Comparison of ENCODE assay signal across 11 cellular contexts in the genomic region with DNA sequence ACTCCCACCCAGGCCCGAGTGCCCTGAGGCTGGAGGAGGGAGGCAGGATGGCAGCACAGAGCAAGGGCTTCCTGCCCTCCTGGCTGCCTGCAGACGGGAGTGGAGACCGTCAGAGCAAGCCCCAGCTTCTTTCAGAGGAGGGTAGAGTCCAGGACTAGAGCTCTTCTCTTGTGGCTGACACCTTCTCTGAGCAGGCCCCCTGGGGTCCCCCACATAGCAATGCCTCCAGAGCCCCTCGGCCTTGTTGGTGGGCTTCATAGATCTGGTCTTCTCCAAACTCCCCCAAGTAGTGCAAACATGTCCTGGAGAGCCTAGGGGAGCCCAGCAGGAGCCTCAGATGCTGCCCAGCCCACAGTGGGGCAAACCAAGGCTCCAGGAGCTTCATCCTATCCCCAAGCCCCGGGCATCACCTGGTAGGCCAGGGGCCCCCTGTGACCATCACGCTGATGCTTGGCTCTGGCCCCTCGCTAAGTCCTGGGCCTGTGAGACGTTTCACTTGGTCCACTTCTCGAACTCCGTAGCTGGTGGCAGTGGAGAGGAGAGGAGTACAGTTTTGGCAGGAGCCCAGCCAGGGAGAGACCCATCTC. TPM values are rescaled to one million over a fixed set of nuclear protein-coding genes. Genes with fewer than 3 reads are reported as not detected.
A peak's percentile ranks its signal among the peaks of the same experiment; 100 is the strongest.
DNase-seq lines count a peak whose midpoint lies in the region; ATAC-seq, FAIRE-seq and TF ChIP-seq lines count a peak whose summit lies in the region.
"Had no signal": no experiment of that assay in that cellular context is flagged by ENCODE, and none has a peak within 500 bp of the region (broad histone marks: within the 10 kb centered on the region; RNA-seq: fewer than 3 reads in every experiment).

No MANE protein-coding gene starts in this region.

- WGBS in heart right ventricle, 2 donors, result 61% methylated on average over 10 of the region's 10 CpGs
- 55% methylated on average over 10 of the region's 10 CpGs for WGBS in GM12878 (ENCODE audit: insufficient coverage, insufficient replicate concordance, low lambda C conversion rate, missing lambda C conversion rate)

- CTCF ChIA-PET in GM12878 (lab: Yijun Ruan, JAX), result interaction anchor here (0.7 to 3.2 kb wide), 12 partner anchors 9 to 808 kb away, joined by 3 to 15 read pairs (median 3); partner anchors contain the start of gene PAIP2

- peak overlapping the region; percentile 97 for H3K9ac ChIP-seq in GM12878 (ENCODE audit: control insufficient read depth, insufficient read depth, low read length)

- H3K27ac ChIP-seq in heart right ventricle (peak overlapping the region in 6 of 10 donors; percentile 10 to 89 (median 32)), GM12878 (ENCODE audit: control insufficient read depth, insufficient read depth) (peak overlapping the region; percentile 90)

- no peaks in the 10 kb centered on the region for H4K20me1 ChIP-seq in GM12878 (ENCODE audit: control insufficient read depth, insufficient read depth)

- SMC1A ChIA-PET in GM12878 (lab: Charles Lee; ENCODE audit: uncharacterized antibody, unreplicated experiment), result interaction anchor here (0.8 to 3.9 kb wide), 10 partner anchors 15 to 136 kb away, joined by 3 to 19 read pairs (median 3); partner anchors contain the start of genes PAIP2 and SPATA24

- H3K9me3 ChIP-seq in heart right ventricle, result no peaks in the 10 kb centered on the region
- H3K9me3 ChIP-seq in GM12878 (replicated peaks; ENCODE audit: control insufficient read depth, insufficient read depth, low read length), result no peaks in the 10 kb centered on the region

- H2AFZ ChIP-seq in GM12878 (ENCODE audit: control insufficient read depth, low read depth, low read length), result no peak overlapping the region

- FAIRE-seq in GM12878 (lab: Jason Lieb, UNC), result no peak
- FAIRE-seq: G401.6 had no signal

- peaks cover 3 to 70% (median 58%) of the 10 kb centered on the region in 9 donors for H3K4me1 ChIP-seq in heart right ventricle
- peaks cover 56% of the 10 kb centered on the region for H3K4me1 ChIP-seq in GM12878 (ENCODE audit: control insufficient read depth, insufficient read depth, low read length)

- no peak overlapping the region for H3K4me3 ChIP-seq in heart right ventricle
- H3K4me3 ChIP-seq in LNCaP clone FGC (ENCODE audit: low read depth, low read length), result peak overlapping the region; percentile 64
- peak overlapping the region; percentile 87 for H3K4me3 ChIP-seq in GM12878

- DNase-seq in heart right ventricle (no peak), left ventricle myocardium superior (no peak), LNCaP clone FGC (ENCODE audit: low read depth) (no peak), GM12878 (ENCODE audit: low read depth, low spot score) (no peak), NCI-H2107 (lab: John Stamatoyannopoulos, UW) (no peak), NOMO-1 (lab: John Stamatoyannopoulos, UW; ENCODE audit: unreplicated experiment in 2 of 2) (no peak), CD1c-positive myeloid dendritic cell (ENCODE audit: extremely low spot score) (no peak)
- no peak for DNase-seq in stimulated activated naive B cell treated with anti-CD40 and anti-IgM and Interleukin-4, amounts not matched to agents 10 μg/mL and 1 μg/mL and 100 μg/mL, for 72 hours
- DNase-seq: natural killer cell, NCI-H2081 treated with DMSO at 0.1 percent for 48 hours had no signal

- no peak for TF ChIP-seq CTCF in heart right ventricle (IDR thresholded peaks at IDR 0.05)
- TF ChIP-seq CTCF in LNCaP clone FGC (IDR thresholded peaks at IDR 0.05; ENCODE audit: control insufficient read depth, extremely low read depth, insufficient read depth), result no peak
- TF ChIP-seq CTCF in GM12878 (IDR thresholded peaks at IDR 0.05 in 2 of 3, conservative IDR thresholded peaks at IDR 0.05 in 1 of 3; ENCODE audit: control insufficient read depth in 2 of 3, extremely low read depth in 1 of 3, insufficient read depth in 1 of 3, low read depth in 3 of 3, low read length in 3 of 3), result no peak

- H3K36me3 Mint-ChIP-seq in stimulated activated naive B cell treated with anti-CD40 and anti-IgM and Interleukin-4, amounts not matched to agents 10 μg/mL and 1 μg/mL and 100 μg/mL, for 72 hours, result peaks cover 13 to 41% of the 10 kb centered on the region in 2 donors
- H3K36me3 Mint-ChIP-seq: natural killer cell had no signal

- no peaks in the 10 kb centered on the region for H3K27me3 Mint-ChIP-seq in stimulated activated naive B cell treated with anti-CD40 and anti-IgM and Interleukin-4, amounts not matched to agents 10 μg/mL and 1 μg/mL and 100 μg/mL, for 72 hours

- POLR2A ChIA-PET in GM12878 (lab: Charles Lee), result interaction anchor here (0.5 to 6.8 kb wide), 15 partner anchors 9 to 260 kb away, joined by 3 to 74 read pairs (median 4); partner anchors contain the start of genes CXXC5, MATR3, PAIP2 and SPATA24

- no peaks in the 10 kb centered on the region for H3K9me3 Mint-ChIP-seq in stimulated activated naive B cell treated with anti-CD40 and anti-IgM and Interleukin-4, amounts not matched to agents 10 μg/mL and 1 μg/mL and 100 μg/mL, for 72 hours
- H3K9me3 Mint-ChIP-seq: natural killer cell had no signal

- peak overlapping the region; percentile 73 for H3K4me2 ChIP-seq in GM12878 (ENCODE audit: control insufficient read depth, insufficient read depth)

- no peak for TF ChIP-seq EP300 in GM12878 (IDR thresholded peaks at IDR 0.05; ENCODE audit: borderline replicate concordance in 1 of 2, control insufficient read depth in 1 of 2, low read depth in 2 of 2, low read length in 2 of 2)

- peaks cover 0 to 10% (median 0%) of the 10 kb centered on the region in 7 donors for H3K27me3 ChIP-seq in heart right ventricle
- no peaks in the 10 kb centered on the region for H3K27me3 ChIP-seq in GM12878 (replicated peaks in 1 of 2; ENCODE audit: control insufficient read depth in 2 of 2, insufficient read depth in 2 of 2, low read length in 1 of 2)

- BruUV-seq in GM12878 (replicated peaks; lab: Mats Ljungman, UMichigan), result no TSS peak

- peak overlapping the region; percentile 97 for H3K27ac Mint-ChIP-seq in stimulated activated naive B cell treated with anti-CD40 and anti-IgM and Interleukin-4, amounts not matched to agents 10 μg/mL and 1 μg/mL and 100 μg/mL, for 72 hours

- intact Hi-C loops in heart right ventricle (cut with DNase I) (no loop called here), left ventricle myocardium superior (cut with micrococcal nuclease) (no loop called here), GM12878 (cut with micrococcal nuclease; ENCODE audit: unreplicated experiment) (loop anchor here (5.0 kb wide), 1 partner anchor 190 kb away; the partner anchor contains the start of gene SIL1)

- H3K4me1 Mint-ChIP-seq in stimulated activated naive B cell treated with anti-CD40 and anti-IgM and Interleukin-4, amounts not matched to agents 10 μg/mL and 1 μg/mL and 100 μg/mL, for 72 hours, result peaks cover 64 to 91% of the 10 kb centered on the region in 2 donors

- peak overlapping the region; percentile 92 to 93 for H3K4me3 Mint-ChIP-seq in stimulated activated naive B cell treated with anti-CD40 and anti-IgM and Interleukin-4, amounts not matched to agents 10 μg/mL and 1 μg/mL and 100 μg/mL, for 72 hours

- peaks cover 58% of the 10 kb centered on the region for H3K79me2 ChIP-seq in GM12878 (ENCODE audit: control insufficient read depth, insufficient read depth, low read length)

- no peak for TF ChIP-seq POLR2A in GM12878 (IDR thresholded peaks at IDR 0.05; ENCODE audit: low read depth, low read length)

- no peak for TF ChIP-seq RAD21 in GM12878 (IDR thresholded peaks at IDR 0.05; ENCODE audit: insufficient read depth, low read depth, low read length)

- in situ Hi-C loops in GM12878 (cut with MboI), result no loop called here

- ATAC-seq in heart right ventricle (peak in 1 of 8 donors; percentile 1), left ventricle myocardium superior (no peak), GM12878 (no peak)
- ATAC-seq in stimulated activated naive B cell treated with anti-CD40 and anti-IgM and Interleukin-4, amounts not matched to agents 10 μg/mL and 1 μg/mL and 100 μg/mL, for 72 hours (replicated peaks), result no peak
- ATAC-seq: natural killer cell had no signal

- peaks cover 0 to 14% (median 0%) of the 10 kb centered on the region in 9 donors for H3K36me3 ChIP-seq in heart right ventricle
- no peaks in the 10 kb centered on the region; a peak in 2 of 4 replicates for H3K36me3 ChIP-seq in GM12878 (ENCODE audit: control insufficient read depth in 2 of 2, insufficient read depth in 2 of 2, low read length in 1 of 2)

- RAD21 ChIA-PET in GM12878 (lab: Charles Lee; ENCODE audit: unreplicated experiment), result interaction anchor here (0.6 to 5.8 kb wide), 11 partner anchors 12 to 141 kb away, joined by 3 to 42 read pairs (median 4); partner anchors contain the start of genes MATR3, PAIP2 and SPATA24

RNA-seq across cellular contexts. Expression of gene MZB1, which starts 2.0 kb away (rescaled TPM):
- total RNA-seq in heart right ventricle (1 to 10 TPM in 3 of 10 donors, under 1 TPM in 7; 0.28 to 6.6 (median 0.65) TPM), left ventricle myocardium superior (1.6 TPM), GM12878 (2014; rRNA removed) (211 and 238 TPM in 2 replicates), GM12878 (2014; rRNA removed; fragmentation: Illumina TruSeq; extraction: Trizol) (132 and 157 TPM in 2 replicates), GM12878 (2021) (200 and 218 TPM in 2 replicates)
- polyA plus RNA-seq in heart right ventricle (1 to 10 TPM in 1 of 2 donors, under 1 TPM in 1; 0.67 to 1.5 TPM), GM12878 (2011; rRNA removed) (37.4 and 65.2 TPM in 2 replicates), GM12878 (2014; fragmentation: Illumina TruSeq; extraction: Trizol) (44.1 and 147 TPM in 2 replicates), GM12878 (2014; fragmentation: Nextera tagmentation; extraction: Ambion mirVana) (10 to 100 TPM; 19.3 to 56.9 TPM), GM12878 (2014; rRNA removed) (291 and 321 TPM in 2 replicates), GM12878 (2016; fragmentation: Nextera tagmentation; extraction: Ambion mirVana) (100 to 1,000 TPM; 369 to 406 TPM)
- 108 and 124 TPM in 2 replicates for total RNA-seq in GM12878 (2013; cell fraction: nucleolus; rRNA removed)
- polyA plus RNA-seq in GM12878 (2011; ENCODE audit: low read depth), result 170 TPM
- 96.6 and 144 TPM in 2 replicates for polyA plus RNA-seq in GM12878 (2011; cell fraction: cytosol; rRNA removed)
- 140 and 154 TPM in 2 replicates for polyA plus RNA-seq in GM12878 (2011; cell fraction: nucleus; rRNA removed)
- 253 and 361 TPM in 2 replicates for polyA plus RNA-seq in GM12878 (2012)
- 43.4 and 79.0 TPM in 2 replicates for polyA minus RNA-seq in GM12878 (2011; rRNA and poly(A)+ RNA removed)
- polyA minus RNA-seq in GM12878 (2011; cell fraction: cytosol; rRNA and poly(A)+ RNA removed), result 21.8 and 23.1 TPM in 2 replicates
- 58.2 and 93.9 TPM in 2 replicates for polyA minus RNA-seq in GM12878 (2011; cell fraction: nucleus; rRNA and poly(A)+ RNA removed)

RNA-seq across cellular contexts. Expression of gene SLC23A1, which starts 4.6 kb away (rescaled TPM):
- total RNA-seq in heart right ventricle (under 1 TPM in 1 of 10 donors, not detected in 9; 0.19 TPM), left ventricle myocardium superior (not detected), GM12878 (2014; rRNA removed) (0.98 and 1.2 TPM in 2 replicates), GM12878 (2014; rRNA removed; fragmentation: Illumina TruSeq; extraction: Trizol) (1.7 and 2.4 TPM in 2 replicates), GM12878 (2021) (4.1 and 4.7 TPM in 2 replicates)
- polyA plus RNA-seq in heart right ventricle (not detected), GM12878 (2011; rRNA removed) (1.1 and 1.5 TPM in 2 replicates), GM12878 (2014; fragmentation: Illumina TruSeq; extraction: Trizol) (0.95 and 1.7 TPM in 2 replicates), GM12878 (2014; fragmentation: Nextera tagmentation; extraction: Ambion mirVana) (under 1 TPM; 0.35 to 0.74 TPM), GM12878 (2014; rRNA removed) (3.2 and 3.3 TPM in 2 replicates), GM12878 (2016; fragmentation: Nextera tagmentation; extraction: Ambion mirVana) (1 to 10 TPM; 1.5 to 1.6 TPM)
- 24.3 and 24.7 TPM in 2 replicates for total RNA-seq in GM12878 (2013; cell fraction: nucleolus; rRNA removed)
- 1.2 TPM for polyA plus RNA-seq in GM12878 (2011; ENCODE audit: low read depth)
- polyA plus RNA-seq in GM12878 (2011; cell fraction: cytosol; rRNA removed), result 1.2 and 1.3 TPM in 2 replicates
- 18.8 and 22.0 TPM in 2 replicates for polyA plus RNA-seq in GM12878 (2011; cell fraction: nucleus; rRNA removed)
- polyA plus RNA-seq in GM12878 (2012), result 3.3 and 4.3 TPM in 2 replicates
- 5.6 and 11.2 TPM in 2 replicates for polyA minus RNA-seq in GM12878 (2011; rRNA and poly(A)+ RNA removed)
- not detected in 2 replicates for polyA minus RNA-seq in GM12878 (2011; cell fraction: cytosol; rRNA and poly(A)+ RNA removed)
- polyA minus RNA-seq in GM12878 (2011; cell fraction: nucleus; rRNA and poly(A)+ RNA removed), result 9.8 and 16.2 TPM in 2 replicates
- total RNA-seq: natural killer cell had no signal

RNA-seq across cellular contexts. Expression of gene PROB1, which starts 7.2 kb away (rescaled TPM):
- total RNA-seq in heart right ventricle, result 10 to 100 TPM; 26.3 to 64.8 (median 37.3) TPM
- 10 to 100 TPM; 12.2 to 28.5 TPM for polyA plus RNA-seq in heart right ventricle
- total RNA-seq in left ventricle myocardium superior, result 56.5 TPM
- total RNA-seq in GM12878 (2013; cell fraction: nucleolus; rRNA removed), result 3.5 and 4.4 TPM in 2 replicates
- total RNA-seq in GM12878 (2014; rRNA removed), result 3.0 and 3.8 TPM in 2 replicates
- 1.7 and 2.0 TPM in 2 replicates for total RNA-seq in GM12878 (2014; rRNA removed; fragmentation: Illumina TruSeq; extraction: Trizol)
- total RNA-seq in GM12878 (2021), result 6.0 and 6.5 TPM in 2 replicates
- polyA plus RNA-seq in GM12878 (2011; ENCODE audit: low read depth), result 1.4 TPM
- 0.59 and 1.1 TPM in 2 replicates for polyA plus RNA-seq in GM12878 (2011; rRNA removed)
- polyA plus RNA-seq in GM12878 (2011; cell fraction: cytosol; rRNA removed), result 1.3 and 2.2 TPM in 2 replicates
- 3.4 and 4.5 TPM in 2 replicates for polyA plus RNA-seq in GM12878 (2011; cell fraction: nucleus; rRNA removed)
- 3.8 and 5.2 TPM in 2 replicates for polyA plus RNA-seq in GM12878 (2012)
- polyA plus RNA-seq in GM12878 (2014; fragmentation: Illumina TruSeq; extraction: Trizol), result 0.78 and 1.4 TPM in 2 replicates
- under 1 TPM; 0.14 to 0.58 TPM for polyA plus RNA-seq in GM12878 (2014; fragmentation: Nextera tagmentation; extraction: Ambion mirVana)
- polyA plus RNA-seq in GM12878 (2014; rRNA removed), result 4.7 and 5.1 TPM in 2 replicates
- 1 to 10 TPM; 6.2 to 8.1 TPM for polyA plus RNA-seq in GM12878 (2016; fragmentation: Nextera tagmentation; extraction: Ambion mirVana)
- 0.95 and 1.9 TPM in 2 replicates for polyA minus RNA-seq in GM12878 (2011; rRNA and poly(A)+ RNA removed)
- polyA minus RNA-seq in GM12878 (2011; cell fraction: cytosol; rRNA and poly(A)+ RNA removed), result 0.73 and 1.1 TPM in 2 replicates
- 3.4 and 6.2 TPM in 2 replicates for polyA minus RNA-seq in GM12878 (2011; cell fraction: nucleus; rRNA and poly(A)+ RNA removed)

RNA-seq across cellular contexts. Expression of gene SPATA24, which starts 16.2 kb away (rescaled TPM):
- 10 to 100 TPM; 11.8 to 24.8 (median 16.5) TPM for total RNA-seq in heart right ventricle
- 10 to 100 TPM; 14.8 to 37.5 TPM for polyA plus RNA-seq in heart right ventricle
- total RNA-seq in left ventricle myocardium superior, result 17.3 TPM
- 8.9 and 9.5 TPM in 2 replicates for total RNA-seq in GM12878 (2013; cell fraction: nucleolus; rRNA removed)
- 5.1 and 8.1 TPM in 2 replicates for total RNA-seq in GM12878 (2014; rRNA removed)
- total RNA-seq in GM12878 (2014; rRNA removed; fragmentation: Illumina TruSeq; extraction: Trizol), result 6.3 and 8.1 TPM in 2 replicates
- total RNA-seq in GM12878 (2021), result 4.1 and 5.6 TPM in 2 replicates
- 8.4 TPM for polyA plus RNA-seq in GM12878 (2011; ENCODE audit: low read depth)
- polyA plus RNA-seq in GM12878 (2011; rRNA removed), result 5.3 and 6.0 TPM in 2 replicates
- 2.9 and 3.7 TPM in 2 replicates for polyA plus RNA-seq in GM12878 (2011; cell fraction: cytosol; rRNA removed)
- 3.2 and 4.8 TPM in 2 replicates for polyA plus RNA-seq in GM12878 (2011; cell fraction: nucleus; rRNA removed)
- polyA plus RNA-seq in GM12878 (2012), result 7.6 and 8.6 TPM in 2 replicates
- 6.1 and 9.8 TPM in 2 replicates for polyA plus RNA-seq in GM12878 (2014; fragmentation: Illumina TruSeq; extraction: Trizol)
- 1 to 10 TPM; 7.6 to 8.5 TPM for polyA plus RNA-seq in GM12878 (2014; fragmentation: Nextera tagmentation; extraction: Ambion mirVana)
- 7.1 and 7.2 TPM in 2 replicates for polyA plus RNA-seq in GM12878 (2014; rRNA removed)
- 1 to 10 TPM; 7.0 to 7.4 TPM for polyA plus RNA-seq in GM12878 (2016; fragmentation: Nextera tagmentation; extraction: Ambion mirVana)
- 2.2 and 2.6 TPM in 2 replicates for polyA minus RNA-seq in GM12878 (2011; rRNA and poly(A)+ RNA removed)
- not detected in 2 replicates for polyA minus RNA-seq in GM12878 (2011; cell fraction: cytosol; rRNA and poly(A)+ RNA removed)
- polyA minus RNA-seq in GM12878 (2011; cell fraction: nucleus; rRNA and poly(A)+ RNA removed), result 2.3 and 3.4 TPM in 2 replicates

RNA-seq across cellular contexts. Expression of gene PAIP2, which starts 46.0 kb away (rescaled TPM):
- total RNA-seq in heart right ventricle, result 100 to 1,000 TPM; 126 to 173 (median 139) TPM
- 100 to 1,000 TPM in 1 of 2 donors, 10 to 100 TPM in 1; 43.8 to 103 TPM for polyA plus RNA-seq in heart right ventricle
- 136 TPM for total RNA-seq in left ventricle myocardium superior
- total RNA-seq in GM12878 (2013; cell fraction: nucleolus; rRNA removed), result 42.6 and 50.2 TPM in 2 replicates
- total RNA-seq in GM12878 (2014; rRNA removed), result 49.9 and 55.2 TPM in 2 replicates
- 57.6 and 58.4 TPM in 2 replicates for total RNA-seq in GM12878 (2014; rRNA removed; fragmentation: Illumina TruSeq; extraction: Trizol)
- 60.5 and 71.1 TPM in 2 replicates for total RNA-seq in GM12878 (2021)
- polyA plus RNA-seq in GM12878 (2011; ENCODE audit: low read depth), result 70.0 TPM
- polyA plus RNA-seq in GM12878 (2011; rRNA removed), result 143 and 198 TPM in 2 replicates
- polyA plus RNA-seq in GM12878 (2011; cell fraction: cytosol; rRNA removed), result 55.0 and 60.8 TPM in 2 replicates
- 32.5 and 35.7 TPM in 2 replicates for polyA plus RNA-seq in GM12878 (2011; cell fraction: nucleus; rRNA removed)
- 95.1 and 144 TPM in 2 replicates for polyA plus RNA-seq in GM12878 (2012)
- 105 and 125 TPM in 2 replicates for polyA plus RNA-seq in GM12878 (2014; fragmentation: Illumina TruSeq; extraction: Trizol)
- 100 to 1,000 TPM; 100 to 113 TPM for polyA plus RNA-seq in GM12878 (2014; fragmentation: Nextera tagmentation; extraction: Ambion mirVana)
- 51.8 and 67.3 TPM in 2 replicates for polyA plus RNA-seq in GM12878 (2014; rRNA removed)
- polyA plus RNA-seq in GM12878 (2016; fragmentation: Nextera tagmentation; extraction: Ambion mirVana), result 100 to 1,000 TPM; 153 to 154 TPM
- polyA minus RNA-seq in GM12878 (2011; rRNA and poly(A)+ RNA removed), result 35.6 and 57.1 TPM in 2 replicates
- 26.6 and 28.4 TPM in 2 replicates for polyA minus RNA-seq in GM12878 (2011; cell fraction: cytosol; rRNA and poly(A)+ RNA removed)
- 12.2 and 16.5 TPM in 2 replicates for polyA minus RNA-seq in GM12878 (2011; cell fraction: nucleus; rRNA and poly(A)+ RNA removed)

Comparison
In these comparisons a context has a peak if more than half of its experiments do, and no peak if none do; other contexts are left out.
1. H3K4me3 ChIP-seq: peak in LNCaP clone FGC (single experiment) and GM12878 (single experiment); none in heart right ventricle (0 of 10).
2. RNA of gene MZB1, which starts 2.0 kb away (total RNA-seq): 108 to 238 TPM in GM12878; 1.6 TPM in left ventricle myocardium superior (single experiment) and 0.28 to 6.6 TPM in heart right ventricle; every median in the first group is over 10 times any median in the second.